12 cellular contexts compared by ENCODE assay signal in genomic region chr12:12319501-12320322, GRCh38. TPM values are rescaled to one million over a fixed set of nuclear protein-coding genes. Genes with fewer than 3 reads are reported as not detected.
A peak's percentile ranks its signal among the peaks of the same experiment; 100 is the strongest.
DNase-seq lines count a peak whose midpoint lies in the region; ATAC-seq and TF ChIP-seq lines count a peak whose summit lies in the region.
"Had no signal": no experiment of that assay in that cellular context is flagged by ENCODE, and none has a peak within 500 bp of the region (broad histone marks: within the 10 kb centered on the region; RNA-seq: fewer than 3 reads in every experiment).

No MANE protein-coding gene starts in this region.

- intact Hi-C loops in CD8-positive, alpha-beta T cell (cut with DNase I, micrococcal nuclease): loop anchor here in 1 of 2 experiments (10.0 kb wide), 1 partner anchor 285 kb away; no protein-coding TSS in a partner anchor

- no peaks in the 10 kb centered on the region for H3K4me1 Mint-ChIP-seq in CD8-positive, alpha-beta T cell (ENCODE audit: low read depth)
- peaks cover 0 to 6% (median 1%) of the 10 kb centered on the region in 4 donors for H3K4me1 Mint-ChIP-seq in naive thymus-derived CD8-positive, alpha-beta T cell

- H3K9ac ChIP-seq in smooth muscle cell (ENCODE audit: low read depth): no peak overlapping the region

- H3K36me3 Mint-ChIP-seq in CD8-positive, alpha-beta T cell: no peaks in the 10 kb centered on the region
- H3K36me3 Mint-ChIP-seq in naive thymus-derived CD8-positive, alpha-beta T cell: no peaks in the 10 kb centered on the region

- no peak overlapping the region for H3K27ac Mint-ChIP-seq in CD8-positive, alpha-beta T cell
- H3K27ac Mint-ChIP-seq in naive thymus-derived CD8-positive, alpha-beta T cell: peak overlapping the region in 2 of 10 donors; percentile 3 to 69
- H3K27ac Mint-ChIP-seq: stimulated activated naive CD8-positive, alpha-beta T cell treated with anti-CD3 and anti-CD28 coated beads, Interleukin-15, Interleukin-2, amounts not matched to agents 100 ng/mL and 50 ng/mL, for 24 hours had no signal

- peak; percentile 47 for ATAC-seq in left lobe of liver
- ATAC-seq in CD8-positive, alpha-beta T cell: no peak
- ATAC-seq in naive thymus-derived CD8-positive, alpha-beta T cell: no peak
- no peak for ATAC-seq in GM19035 (IDR thresholded peaks at IDR 0.05; ENCODE audit: unreplicated experiment)

- TF ChIP-seq CTCF in smooth muscle cell (IDR thresholded peaks at IDR 0.05; ENCODE audit: borderline replicate concordance, insufficient read depth, poor library complexity, severe bottlenecking): no peak
- TF ChIP-seq CTCF in CD8-positive, alpha-beta T cell (IDR thresholded peaks at IDR 0.05): no peak

- DNase-seq in HAP-1 (ENCODE audit: low spot score in 2 of 2): peak; percentile 69 to 80
- DNase-seq in left lobe of liver (ENCODE audit: low spot score): no peak
- DNase-seq in smooth muscle cell (lab: John Stamatoyannopoulos, UW; ENCODE audit: unreplicated experiment): no peak
- DNase-seq in CD8-positive, alpha-beta T cell: no peak
- DNase-seq in stimulated activated CD4-positive, alpha-beta T cell treated with anti-CD3 and anti-CD28 coated beads, Interleukin-15, amount 100 ng/mL, for 24 hours: no peak
- no peak for DNase-seq in naive thymus-derived CD8-positive, alpha-beta T cell
- DNase-seq: activated T-cell treated with anti-CD3 and anti-CD28 coated beads, Interleukin-2, amount 50 U/mL, for 48 hours; NCI-H2029 treated with DMSO at 0.1 percent for 48 hours; T-helper 1 cell had no signal

- peak overlapping the region; percentile 84 for H2AFZ ChIP-seq in smooth muscle cell (ENCODE audit: low read depth)

- peak overlapping the region; percentile 67 for H3K4me2 ChIP-seq in smooth muscle cell

- no peak overlapping the region for H3K4me3 ChIP-seq in HAP-1
- peak overlapping the region; percentile 19 for H3K4me3 ChIP-seq in smooth muscle cell
- H3K4me3 ChIP-seq in CD8-positive, alpha-beta T cell (ENCODE audit: low read depth, low read length): no peak overlapping the region

- no peaks in the 10 kb centered on the region for H3K9me3 Mint-ChIP-seq in CD8-positive, alpha-beta T cell
- no peaks in the 10 kb centered on the region for H3K9me3 Mint-ChIP-seq in naive thymus-derived CD8-positive, alpha-beta T cell
- H3K9me3 Mint-ChIP-seq: stimulated activated naive CD8-positive, alpha-beta T cell treated with anti-CD3 and anti-CD28 coated beads, Interleukin-15, Interleukin-2, amounts not matched to agents 100 ng/mL and 50 ng/mL, for 24 hours had no signal

- no peak overlapping the region for H3K4me3 Mint-ChIP-seq in CD8-positive, alpha-beta T cell
- H3K4me3 Mint-ChIP-seq in naive thymus-derived CD8-positive, alpha-beta T cell: no peak overlapping the region
- H3K4me3 Mint-ChIP-seq: stimulated activated naive CD8-positive, alpha-beta T cell treated with anti-CD3 and anti-CD28 coated beads, Interleukin-15, Interleukin-2, amounts not matched to agents 100 ng/mL and 50 ng/mL, for 24 hours had no signal

- POLR2A ChIA-PET in CD8-positive, alpha-beta T cell (lab: Charles Lee): no interaction called here
- POLR2A ChIA-PET in naive thymus-derived CD8-positive, alpha-beta T cell (lab: Charles Lee): no interaction called here

- peaks cover 20% of the 10 kb centered on the region for H3K4me1 ChIP-seq in HAP-1
- no peaks in the 10 kb centered on the region for H3K4me1 ChIP-seq in smooth muscle cell (ENCODE audit: low read depth)
- no peaks in the 10 kb centered on the region for H3K4me1 ChIP-seq in CD8-positive, alpha-beta T cell (ENCODE audit: insufficient read depth, low read length)

- H3F3A ChIP-seq in smooth muscle cell (ENCODE audit: low read depth): no peaks in the 10 kb centered on the region

- WGBS in smooth muscle cell (ENCODE audit: low lambda C conversion rate): 44% methylated on average over 10 of the region's 10 CpGs

- H3K79me2 ChIP-seq in smooth muscle cell (ENCODE audit: low read depth): no peaks in the 10 kb centered on the region

- H3K36me3 ChIP-seq in HAP-1 (replicated peaks) (no peaks in the 10 kb centered on the region), smooth muscle cell (ENCODE audit: low read depth) (no peaks in the 10 kb centered on the region)
- H3K36me3 ChIP-seq in CD8-positive, alpha-beta T cell (ENCODE audit: insufficient read depth, low read length): no peaks in the 10 kb centered on the region

- H3K27me3 Mint-ChIP-seq in CD8-positive, alpha-beta T cell (ENCODE audit: low read depth): peaks cover 8% of the 10 kb centered on the region
- H3K27me3 Mint-ChIP-seq in naive thymus-derived CD8-positive, alpha-beta T cell: peaks cover 0 to 4% (median 2%) of the 10 kb centered on the region in 5 donors
- H3K27me3 Mint-ChIP-seq: stimulated activated naive CD8-positive, alpha-beta T cell treated with anti-CD3 and anti-CD28 coated beads, Interleukin-15, Interleukin-2, amounts not matched to agents 100 ng/mL and 50 ng/mL, for 24 hours had no signal

- in situ Hi-C loops in HAP-1 (cut with MboI; ENCODE audit: low sequenced_read_pairs): no loop called here

- H4K20me1 ChIP-seq in smooth muscle cell (ENCODE audit: low read depth): no peaks in the 10 kb centered on the region

- CTCF ChIA-PET in CD8-positive, alpha-beta T cell (lab: Charles Lee): interaction anchor here (0.8 to 1.5 kb wide), 3 partner anchors 8 to 15 kb away, joined by 3 to 4 read pairs (median 3); no protein-coding TSS in a partner anchor

- H3K27ac ChIP-seq in cingulate gyrus (ENCODE audit: low read depth, low read length) (peak overlapping the region; percentile 34), smooth muscle cell (ENCODE audit: low read depth) (no peak overlapping the region)
- no peak overlapping the region for H3K27ac ChIP-seq in CD8-positive, alpha-beta T cell (ENCODE audit: low read depth, low read length)

- H3K9me3 ChIP-seq in HAP-1 (no peaks in the 10 kb centered on the region), smooth muscle cell (replicated peaks; ENCODE audit: low read depth) (no peaks in the 10 kb centered on the region)
- H3K9me3 ChIP-seq in CD8-positive, alpha-beta T cell (ENCODE audit: low read length): no peaks in the 10 kb centered on the region

- no peaks in the 10 kb centered on the region for H3K27me3 ChIP-seq in HAP-1 (ENCODE audit: low read depth)
- H3K27me3 ChIP-seq in smooth muscle cell (ENCODE audit: low read depth): no peaks in the 10 kb centered on the region
- no peaks in the 10 kb centered on the region for H3K27me3 ChIP-seq in CD8-positive, alpha-beta T cell (ENCODE audit: insufficient read depth, low read length)

RNA-seq across cellular contexts. Expression of gene MANSC1, which starts 30.3 kb away (rescaled TPM):
- total RNA-seq in left lobe of liver (6.6 TPM), smooth muscle cell (0.58 and 5.1 TPM in 2 replicates)
- 0.09 and 0.82 TPM in 2 replicates for polyA plus RNA-seq in smooth muscle cell
- total RNA-seq in CD8-positive, alpha-beta T cell: not detected
- total RNA-seq in naive thymus-derived CD8-positive, alpha-beta T cell: under 1 TPM; 0.34 to 0.36 TPM
- under 1 TPM; 0.39 to 0.89 (median 0.84) TPM for polyA plus RNA-seq in naive thymus-derived CD8-positive, alpha-beta T cell

RNA-seq across cellular contexts. Expression of gene BORCS5, which starts 37.2 kb away (rescaled TPM):
- total RNA-seq in left lobe of liver: 8.3 TPM
- 11.2 and 29.8 TPM in 2 replicates for total RNA-seq in smooth muscle cell
- polyA plus RNA-seq in smooth muscle cell: 8.0 and 11.7 TPM in 2 replicates
- 10 to 100 TPM; 33.8 to 38.8 TPM for total RNA-seq in CD8-positive, alpha-beta T cell
- total RNA-seq in naive thymus-derived CD8-positive, alpha-beta T cell: 10 to 100 TPM; 12.4 to 16.6 TPM
- polyA plus RNA-seq in naive thymus-derived CD8-positive, alpha-beta T cell: 10 to 100 TPM; 14.2 to 18.4 (median 15.7) TPM

RNA-seq across cellular contexts. Expression of gene LRP6, which starts 52.9 kb away (rescaled TPM):
- 36.3 TPM for total RNA-seq in left lobe of liver
- 21.1 and 22.8 TPM in 2 replicates for total RNA-seq in smooth muscle cell
- 10.6 and 13.9 TPM in 2 replicates for polyA plus RNA-seq in smooth muscle cell
- 1 to 10 TPM; 1.3 to 2.1 TPM for total RNA-seq in CD8-positive, alpha-beta T cell
- 1 to 10 TPM; 7.6 to 7.8 TPM for total RNA-seq in naive thymus-derived CD8-positive, alpha-beta T cell
- polyA plus RNA-seq in naive thymus-derived CD8-positive, alpha-beta T cell: 1 to 10 TPM; 1.4 to 2.2 (median 1.9) TPM

Comparison
In these comparisons a context has a peak if more than half of its experiments do, and no peak if none do; other contexts are left out.
1. DNase-seq: peak in HAP-1 (2 of 2); none in left lobe of liver (single experiment), smooth muscle cell (single experiment), CD8-positive, alpha-beta T cell (0 of 7), stimulated activated CD4-positive, alpha-beta T cell treated with anti-CD3 and anti-CD28 coated beads, Interleukin-15, amount 100 ng/mL, for 24 hours (single experiment) and naive thymus-derived CD8-positive, alpha-beta T cell (0 of 10).